8 cellular contexts compared by ENCODE assay signal in genomic region chr17:81701288-81702071, GRCh38. TPM values are rescaled to one million over a fixed set of nuclear protein-coding genes. Genes with fewer than 3 reads are reported as not detected.
DNase-seq lines count a peak whose midpoint lies in the region; ATAC-seq and TF ChIP-seq lines count a peak whose summit lies in the region.

No MANE protein-coding gene starts in this region.

- no peak overlapping the region for H3K9ac ChIP-seq in parathyroid adenoma

- peak; percentile 40 for DNase-seq in GM03348 (ENCODE audit: low spot score)
- DNase-seq in MV-4-11 (lab: John Stamatoyannopoulos, UW), result peak; percentile 37
- DNase-seq in dermis blood vessel endothelial cell, result peak; percentile 14
- no peak for DNase-seq in NCI-H128 (lab: John Stamatoyannopoulos, UW; ENCODE audit: unreplicated experiment)
- no peak for DNase-seq in NCI-H2107 (lab: John Stamatoyannopoulos, UW)
- no peak for DNase-seq in SKM-1 (lab: John Stamatoyannopoulos, UW; ENCODE audit: unreplicated experiment)

- no peaks in the 10 kb centered on the region for H3K27me3 ChIP-seq in parathyroid adenoma (ENCODE audit: control insufficient read depth, insufficient read depth, low read length)

- peaks cover 11% of the 10 kb centered on the region for H3K4me1 ChIP-seq in parathyroid adenoma

- peak overlapping the region; percentile 94 for H3K4me3 ChIP-seq in parathyroid adenoma (ENCODE audit: low read depth, low read length)

- H3K27ac ChIP-seq in parathyroid adenoma, result no peak overlapping the region

- H3K4me2 ChIP-seq in parathyroid adenoma (ENCODE audit: low read length), result peak overlapping the region; percentile 78

- no peaks in the 10 kb centered on the region for H3K36me3 ChIP-seq in parathyroid adenoma (ENCODE audit: control insufficient read depth, insufficient read depth, low read length)

- no peak for ATAC-seq in GM21786 (IDR thresholded peaks at IDR 0.05; ENCODE audit: unreplicated experiment)

- no peak for TF ChIP-seq CTCF in parathyroid adenoma (IDR thresholded peaks at IDR 0.05)

- peaks cover 30% of the 10 kb centered on the region for H3K79me2 ChIP-seq in parathyroid adenoma

- no peaks in the 10 kb centered on the region for H3K9me3 ChIP-seq in parathyroid adenoma (ENCODE audit: control insufficient read depth, low read length)

- H2AFZ ChIP-seq in parathyroid adenoma, result no peak overlapping the region

RNA-seq across cellular contexts. Expression of gene MRPL12, which starts 1.7 kb away (rescaled TPM):
- 8.2 and 10.9 TPM in 2 replicates for total RNA-seq in dermis blood vessel endothelial cell

RNA-seq across cellular contexts. Expression of gene SLC25A10, which starts 10.6 kb away (rescaled TPM):
- 11.4 and 28.4 TPM in 2 replicates for total RNA-seq in dermis blood vessel endothelial cell

RNA-seq across cellular contexts. Expression of gene HGS, which starts 17.7 kb away (rescaled TPM):
- 59.7 and 98.5 TPM in 2 replicates for total RNA-seq in dermis blood vessel endothelial cell

RNA-seq across cellular contexts. Expression of gene ARL16, which starts 17.9 kb away (rescaled TPM):
- total RNA-seq in dermis blood vessel endothelial cell, result 21.0 and 25.2 TPM in 2 replicates

RNA-seq across cellular contexts. Expression of gene CCDC137, which starts 34.9 kb away (rescaled TPM):
- total RNA-seq in dermis blood vessel endothelial cell, result 11.1 and 14.1 TPM in 2 replicates

Comparison
In these comparisons a context has a peak if more than half of its experiments do, and no peak if none do; other contexts are left out.
1. DNase-seq: peak in GM03348 (single experiment), MV-4-11 (single experiment) and dermis blood vessel endothelial cell (single experiment); none in NCI-H128 (single experiment), NCI-H2107 (single experiment) and SKM-1 (single experiment).